ENCODE assay signal across 1 cellular context in genomic region chr2:60064687-60065361, GRCh38.
TF ChIP-seq lines count a peak whose summit lies in the region.

No MANE protein-coding gene starts in this region.

TF ChIP-seq in HEK293, 187 proteins besides CTCF, POLR2A, EP300 and RAD21 (continued from another document):
- 0 out of 2 replicates have a peak, but pooled peaks have one; percentile 31 for TF ChIP-seq PRDM10 (tag by site-specific recombination; IDR thresholded peaks at IDR 0.05)
- no peak for TF ChIP-seq YY2 (tag by site-specific recombination; IDR thresholded peaks at IDR 0.05)
- TF ChIP-seq, protein P1, sequence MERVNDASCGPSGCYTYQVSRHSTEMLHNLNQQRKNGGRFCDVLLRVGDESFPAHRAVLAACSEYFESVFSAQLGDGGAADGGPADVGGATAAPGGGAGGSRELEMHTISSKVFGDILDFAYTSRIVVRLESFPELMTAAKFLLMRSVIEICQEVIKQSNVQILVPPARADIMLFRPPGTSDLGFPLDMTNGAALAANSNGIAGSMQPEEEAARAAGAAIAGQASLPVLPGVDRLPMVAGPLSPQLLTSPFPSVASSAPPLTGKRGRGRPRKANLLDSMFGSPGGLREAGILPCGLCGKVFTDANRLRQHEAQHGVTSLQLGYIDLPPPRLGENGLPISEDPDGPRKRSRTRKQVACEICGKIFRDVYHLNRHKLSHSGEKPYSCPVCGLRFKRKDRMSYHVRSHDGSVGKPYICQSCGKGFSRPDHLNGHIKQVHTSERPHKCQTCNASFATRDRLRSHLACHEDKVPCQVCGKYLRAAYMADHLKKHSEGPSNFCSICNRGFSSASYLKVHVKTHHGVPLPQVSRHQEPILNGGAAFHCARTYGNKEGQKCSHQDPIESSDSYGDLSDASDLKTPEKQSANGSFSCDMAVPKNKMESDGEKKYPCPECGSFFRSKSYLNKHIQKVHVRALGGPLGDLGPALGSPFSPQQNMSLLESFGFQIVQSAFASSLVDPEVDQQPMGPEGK (tag by site-specific recombination; IDR thresholded peaks at IDR 0.05), result no peak
- TF ChIP-seq ZNF335 (tag by site-specific recombination; conservative IDR thresholded peaks at IDR 0.05), result no peak
- TF ChIP-seq ZNF629 (tag by site-specific recombination; IDR thresholded peaks at IDR 0.05), result 0 out of 2 replicates have a peak, but pooled peaks have one; percentile 39
